Comparison of ENCODE assay signal across 26 cellular contexts in the genomic region with DNA sequence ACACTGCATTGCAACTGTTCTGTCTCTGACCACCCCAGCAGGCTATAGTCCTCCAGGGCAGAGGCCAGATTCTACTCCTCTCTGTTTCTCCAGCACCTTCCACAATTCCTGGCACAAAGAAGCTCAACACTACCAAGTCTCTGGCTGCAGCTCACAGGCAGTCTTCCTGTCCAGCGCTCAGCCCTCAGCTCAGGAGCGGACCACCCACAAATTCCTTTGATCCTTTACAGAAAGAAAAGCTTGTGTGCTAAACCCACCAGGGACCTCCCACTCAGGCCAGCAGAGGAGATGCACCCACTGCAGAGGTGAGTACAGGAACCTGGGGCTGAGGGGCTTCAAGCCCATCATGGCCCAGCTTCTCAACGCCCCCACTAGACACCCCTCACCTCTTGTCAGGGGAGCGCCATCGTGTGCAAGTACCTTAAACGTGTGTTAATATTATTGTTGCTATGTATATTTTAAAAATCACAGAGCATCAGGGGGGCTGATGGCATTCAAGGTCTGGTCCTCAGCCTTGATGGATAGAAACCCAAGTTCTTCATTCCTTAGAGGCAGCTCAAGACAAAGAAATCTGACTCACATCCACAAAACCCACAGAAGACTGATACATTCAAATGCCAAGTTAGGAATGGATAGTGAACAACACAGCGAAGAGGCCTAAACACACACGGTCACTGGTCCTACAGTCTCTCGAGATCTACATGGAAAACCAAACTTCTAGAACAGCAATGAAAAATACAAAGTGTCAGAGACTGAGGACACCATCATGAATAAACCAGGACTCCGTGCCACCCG. TPM values are rescaled to one million over a fixed set of nuclear protein-coding genes. Genes with fewer than 3 reads are reported as not detected.
DNase-seq lines count a peak whose midpoint lies in the region; ATAC-seq, FAIRE-seq and TF ChIP-seq lines count a peak whose summit lies in the region.
"Had no signal": no experiment of that assay in that cellular context is flagged by ENCODE, and none has a peak within 500 bp of the region (broad histone marks: within the 10 kb centered on the region; RNA-seq: fewer than 3 reads in every experiment).

No MANE protein-coding gene starts in this region.

- in situ Hi-C loops in ACHN (cut with HindIII; ENCODE audit: low pct_ligation_motif_present, low pct_unique_long_range_greater_than_20kb, low sequenced_read_pairs) = no loop called here

- H3K4me1 ChIP-seq in left ventricle myocardium inferior = peaks cover 34% of the 10 kb centered on the region
- H3K4me1 ChIP-seq: esophagus squamous epithelium, upper lobe of right lung had no signal

- no peak for DNase-seq in left ventricle myocardium inferior
- no peak for DNase-seq in cardiac septum (ENCODE audit: low spot score)
- peak; percentile 47 for DNase-seq in amniotic epithelial cell (ENCODE audit: low read depth)
- DNase-seq in kidney tubule cell (ENCODE audit: low spot score) = peak; percentile 8
- no peak for DNase-seq in type B pancreatic cell (ENCODE audit: extremely low spot score, unreplicated experiment)
- no peak for DNase-seq in GM19239 (ENCODE audit: insufficient read length, low spot score)
- no peak for DNase-seq in ACHN
- DNase-seq: activated CD4-positive, alpha-beta T cell treated with anti-CD3 and anti-CD28 coated beads, Interleukin-2, amount 50 U/mL, for 4 hours; activated CD8-positive, alpha-beta memory T cell treated with anti-CD3 and anti-CD28 coated beads, Interleukin-2, amount 50 U/mL, for 4 hours; activated gamma-delta T cell treated with Interleukin-2 at 50 U/mL for 16 hours; anterior cingulate cortex; effector memory CD8-positive, alpha-beta T cell; esophagus squamous epithelium; gastrocnemius medialis; hippocampal formation; KBM-7; NCI-H2171 treated with DMSO at 0.1 percent for 48 hours; NCI-H524 treated with DMSO at 0.1 percent for 48 hours; spleen; stimulated activated CD4-positive, alpha-beta T cell treated with anti-CD3 and anti-CD28 coated beads, Interleukin-4, amount 100 ng/mL, for 4 hours; upper lobe of right lung had no signal

- no peak overlapping the region for H3K4me3 ChIP-seq in left ventricle myocardium inferior
- H3K4me3 ChIP-seq: esophagus squamous epithelium, gastrocnemius medialis, HAP-1, lung, spleen, upper lobe of right lung had no signal

- no peaks in the 10 kb centered on the region for H3K27me3 Mint-ChIP-seq in type B pancreatic cell
- H3K27me3 Mint-ChIP-seq: effector memory CD8-positive, alpha-beta T cell had no signal

- peaks cover 19% of the 10 kb centered on the region for H3K36me3 Mint-ChIP-seq in type B pancreatic cell

- H3K4me3 Mint-ChIP-seq in type B pancreatic cell = peak overlapping the region; percentile 53
- H3K4me3 Mint-ChIP-seq: effector memory CD8-positive, alpha-beta T cell had no signal

- peak overlapping the region; percentile 67 for H3K27ac Mint-ChIP-seq in type B pancreatic cell

- H3K27ac ChIP-seq in left ventricle myocardium inferior (replicated peaks) = peak overlapping the region; percentile 19
- H3K27ac ChIP-seq: C4-2B, esophagus squamous epithelium, spleen, upper lobe of right lung had no signal

- no peak for FAIRE-seq in GM19239 (lab: Jason Lieb, UNC)
- FAIRE-seq: islet of Langerhans had no signal

- intact Hi-C loops in left ventricle myocardium inferior (cut with micrococcal nuclease) = no loop called here
- intact Hi-C loops in cardiac septum (cut with DNase I) = no loop called here

- H3K36me3 ChIP-seq in left ventricle myocardium inferior = no peaks in the 10 kb centered on the region
- H3K36me3 ChIP-seq: esophagus squamous epithelium, gastrocnemius medialis, spleen, upper lobe of right lung had no signal

- ATAC-seq in GM19023 (IDR thresholded peaks at IDR 0.05; ENCODE audit: unreplicated experiment) = no peak
- ATAC-seq: effector memory CD8-positive, alpha-beta T cell; gastrocnemius medialis; upper lobe of right lung had no signal

- no peaks in the 10 kb centered on the region for H3K27me3 ChIP-seq in left ventricle myocardium inferior (ENCODE audit: low read depth)
- H3K27me3 ChIP-seq: esophagus squamous epithelium, gastrocnemius medialis, spleen, upper lobe of right lung had no signal

- H3K9me3 ChIP-seq in left ventricle myocardium inferior (replicated peaks) = no peaks in the 10 kb centered on the region
- H3K9me3 ChIP-seq: esophagus squamous epithelium, gastrocnemius medialis, HAP-1, spleen, upper lobe of right lung had no signal

- peaks cover 51% of the 10 kb centered on the region for H3K4me1 Mint-ChIP-seq in type B pancreatic cell (ENCODE audit: unreplicated experiment)

- no peaks in the 10 kb centered on the region for H3K9me3 Mint-ChIP-seq in type B pancreatic cell
- H3K9me3 Mint-ChIP-seq: effector memory CD8-positive, alpha-beta T cell had no signal

- TF ChIP-seq CTCF in left ventricle myocardium inferior (IDR thresholded peaks at IDR 0.05; ENCODE audit: borderline replicate concordance) (no peak), type B pancreatic cell (conservative IDR thresholded peaks at IDR 0.05) (no peak)

RNA-seq across cellular contexts. Expression of gene HSDL1, which starts 8.4 kb away (rescaled TPM):
- total RNA-seq in left ventricle myocardium inferior = 23.8 TPM
- total RNA-seq in cardiac septum = 17.4 TPM
- total RNA-seq in type B pancreatic cell (ENCODE audit: low replicate concordance) = 22.9 and 36.4 TPM in 2 replicates

RNA-seq across cellular contexts. Expression of gene DNAAF1, which starts 8.6 kb away (rescaled TPM):
- total RNA-seq in left ventricle myocardium inferior (0.14 TPM), cardiac septum (not detected), type B pancreatic cell (ENCODE audit: low replicate concordance) (0.67 and 3.2 TPM in 2 replicates)
- total RNA-seq: gastrocnemius medialis had no signal

RNA-seq across cellular contexts. Expression of gene MBTPS1, which starts 19.8 kb away (rescaled TPM):
- 72.5 TPM for total RNA-seq in left ventricle myocardium inferior
- 53.2 TPM for total RNA-seq in cardiac septum
- 75.7 and 88.4 TPM in 2 replicates for total RNA-seq in type B pancreatic cell (ENCODE audit: low replicate concordance)

RNA-seq across cellular contexts. Expression of gene TAF1C, which starts 50.3 kb away (rescaled TPM):
- total RNA-seq in left ventricle myocardium inferior (29.0 TPM), cardiac septum (20.9 TPM), type B pancreatic cell (ENCODE audit: low replicate concordance) (66.9 and 83.7 TPM in 2 replicates)

RNA-seq across cellular contexts. Expression of gene ADAD2, which starts 54.4 kb away (rescaled TPM):
- 0.52 TPM for total RNA-seq in left ventricle myocardium inferior
- total RNA-seq in cardiac septum = 0.24 TPM
- not detected in 2 replicates for total RNA-seq in type B pancreatic cell (ENCODE audit: low replicate concordance)
- total RNA-seq: gastrocnemius medialis had no signal

Comparison
In these comparisons a context has a peak if more than half of its experiments do, and no peak if none do; other contexts are left out.
1. DNase-seq: peak in amniotic epithelial cell (single experiment) and kidney tubule cell (single experiment); none in left ventricle myocardium inferior (single experiment), cardiac septum (single experiment), type B pancreatic cell (single experiment), GM19239 (single experiment) and ACHN (single experiment).